In the genomic region with DNA sequence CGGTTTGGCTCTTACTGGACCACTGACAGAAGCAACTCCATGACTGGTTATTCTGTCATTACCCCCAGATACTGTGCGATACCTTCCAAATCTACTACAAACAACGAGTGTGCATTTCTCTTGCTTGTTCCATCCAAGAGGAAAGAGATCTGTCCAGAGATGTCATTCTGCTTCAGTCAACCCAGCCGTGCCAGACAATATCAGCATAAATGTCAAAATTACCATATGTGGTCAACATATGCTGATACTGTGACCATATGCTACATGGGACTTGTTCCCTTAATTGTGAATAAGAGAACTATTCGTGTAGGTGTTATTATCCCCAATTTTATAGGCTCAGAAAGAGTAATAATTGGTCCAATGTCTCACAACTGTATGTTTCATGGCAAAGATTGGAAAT, we compare ENCODE assay signal across 17 cellular contexts.
A peak's percentile ranks its signal among the peaks of the same experiment; 100 is the strongest.
DNase-seq lines count a peak whose midpoint lies in the region; ATAC-seq lines count a peak whose summit lies in the region.
"Had no signal": no experiment of that assay in that cellular context is flagged by ENCODE, and none has a peak within 500 bp of the region (broad histone marks: within the 10 kb centered on the region; RNA-seq: fewer than 3 reads in every experiment).

No MANE protein-coding gene starts in this region.

- no peak overlapping the region for H3K4me3 Mint-ChIP-seq in activated CD4-positive, alpha-beta T cell treated with anti-CD3 and anti-CD28 coated beads for 36 hours
- H3K4me3 Mint-ChIP-seq in activated CD4-positive, alpha-beta memory T cell treated with anti-CD3 and anti-CD28 coated beads, Interleukin-2, amount 10 ng/mL, durations not matched to agents 7 days and 5 days = no peak overlapping the region
- H3K4me3 Mint-ChIP-seq: CD14-positive monocyte; CD8-positive, alpha-beta T cell; IgD-negative memory B cell had no signal

- peaks cover 6% of the 10 kb centered on the region for H3K27me3 Mint-ChIP-seq in activated CD4-positive, alpha-beta T cell treated with anti-CD3 and anti-CD28 coated beads for 36 hours
- peaks cover 15% of the 10 kb centered on the region for H3K27me3 Mint-ChIP-seq in activated CD4-positive, alpha-beta memory T cell treated with anti-CD3 and anti-CD28 coated beads, Interleukin-2, amount 10 ng/mL, durations not matched to agents 7 days and 5 days

- CTCF ChIA-PET in activated CD4-positive, alpha-beta T cell treated with anti-CD3 and anti-CD28 coated beads for 36 hours (lab: Charles Lee) = interaction anchor here (0.5 to 4.1 kb wide), 2 partner anchors 19 to 205 kb away, joined by 4 to 17 read pairs; no protein-coding TSS in a partner anchor
- CTCF ChIA-PET in activated CD4-positive, alpha-beta memory T cell treated with anti-CD3 and anti-CD28 coated beads, Interleukin-2, amount 10 ng/mL, durations not matched to agents 7 days and 5 days (lab: Charles Lee) = interaction anchor here (1.0 to 1.6 kb wide), 2 partner anchors 20 to 205 kb away, joined by 3 to 5 read pairs; no protein-coding TSS in a partner anchor

- intact Hi-C loops in activated CD4-positive, alpha-beta T cell treated with anti-CD3 and anti-CD28 coated beads for 36 hours (cut with DNase I, micrococcal nuclease) = loop anchor here (10.0 kb wide), 1 partner anchor 609 kb away; no protein-coding TSS in a partner anchor

- no peak for ATAC-seq in activated CD4-positive, alpha-beta T cell treated with anti-CD3 and anti-CD28 coated beads for 36 hours
- no peak for ATAC-seq in HG02763 (IDR thresholded peaks at IDR 0.05; ENCODE audit: unreplicated experiment)
- no peak for ATAC-seq in HG03565 (IDR thresholded peaks at IDR 0.05; ENCODE audit: unreplicated experiment)
- ATAC-seq: CD8-positive, alpha-beta T cell; HepG2 had no signal

- no peaks in the 10 kb centered on the region for H3K36me3 Mint-ChIP-seq in activated CD4-positive, alpha-beta T cell treated with anti-CD3 and anti-CD28 coated beads for 36 hours (ENCODE audit: low read depth)
- no peaks in the 10 kb centered on the region for H3K36me3 Mint-ChIP-seq in activated CD4-positive, alpha-beta memory T cell treated with anti-CD3 and anti-CD28 coated beads, Interleukin-2, amount 10 ng/mL, durations not matched to agents 7 days and 5 days (ENCODE audit: low read depth)
- H3K36me3 Mint-ChIP-seq: CD14-positive monocyte; CD8-positive, alpha-beta T cell; IgD-negative memory B cell had no signal

- POLR2A ChIA-PET in activated CD4-positive, alpha-beta T cell treated with anti-CD3 and anti-CD28 coated beads for 36 hours (lab: Charles Lee) = no interaction called here
- POLR2A ChIA-PET in activated CD4-positive, alpha-beta memory T cell treated with anti-CD3 and anti-CD28 coated beads, Interleukin-2, amount 10 ng/mL, durations not matched to agents 7 days and 5 days (lab: Charles Lee) = no interaction called here

- DNase-seq in activated CD4-positive, alpha-beta T cell treated with anti-CD3 and anti-CD28 coated beads for 36 hours = no peak
- DNase-seq in activated CD4-positive, alpha-beta T cell treated with anti-CD3 and anti-CD28 coated beads, Interleukin-2, amount 50 U/mL, for 4 hours = no peak
- peak; percentile 19 to 80 for DNase-seq in NCI-H524 (lab: John Stamatoyannopoulos, UW)
- peak; percentile 51 for DNase-seq in cerebellum (ENCODE audit: low spot score)
- no peak for DNase-seq in activated CD4-positive, alpha-beta memory T cell treated with anti-CD3 and anti-CD28 coated beads, Interleukin-2, amount 10 ng/mL, durations not matched to agents 7 days and 5 days
- DNase-seq: 8988T; Calu3; CD8-positive, alpha-beta T cell; DMS53; GDM1; GM23248; HCEC 1CT had no signal

- H3K27ac Mint-ChIP-seq in activated CD4-positive, alpha-beta T cell treated with anti-CD3 and anti-CD28 coated beads for 36 hours = peak overlapping the region; percentile 33
- no peak overlapping the region for H3K27ac Mint-ChIP-seq in activated CD4-positive, alpha-beta memory T cell treated with anti-CD3 and anti-CD28 coated beads, Interleukin-2, amount 10 ng/mL, durations not matched to agents 7 days and 5 days
- H3K27ac Mint-ChIP-seq: CD14-positive monocyte; CD8-positive, alpha-beta T cell; IgD-negative memory B cell had no signal

- peaks cover 40% of the 10 kb centered on the region for H3K4me1 Mint-ChIP-seq in activated CD4-positive, alpha-beta T cell treated with anti-CD3 and anti-CD28 coated beads for 36 hours
- peaks cover 25% of the 10 kb centered on the region for H3K4me1 Mint-ChIP-seq in activated CD4-positive, alpha-beta memory T cell treated with anti-CD3 and anti-CD28 coated beads, Interleukin-2, amount 10 ng/mL, durations not matched to agents 7 days and 5 days

- H3K9me3 Mint-ChIP-seq in activated CD4-positive, alpha-beta T cell treated with anti-CD3 and anti-CD28 coated beads for 36 hours (ENCODE audit: low read depth) = no peaks in the 10 kb centered on the region
- H3K9me3 Mint-ChIP-seq in activated CD4-positive, alpha-beta memory T cell treated with anti-CD3 and anti-CD28 coated beads, Interleukin-2, amount 10 ng/mL, durations not matched to agents 7 days and 5 days = no peaks in the 10 kb centered on the region
- H3K9me3 Mint-ChIP-seq: CD14-positive monocyte; CD8-positive, alpha-beta T cell; IgD-negative memory B cell had no signal

Comparison
In these comparisons a context has a peak if more than half of its experiments do, and no peak if none do; other contexts are left out.
1. DNase-seq: peak in NCI-H524 (2 of 2) and cerebellum (single experiment); none in activated CD4-positive, alpha-beta T cell treated with anti-CD3 and anti-CD28 coated beads for 36 hours (single experiment), activated CD4-positive, alpha-beta T cell treated with anti-CD3 and anti-CD28 coated beads, Interleukin-2, amount 50 U/mL, for 4 hours (0 of 2) and activated CD4-positive, alpha-beta memory T cell treated with anti-CD3 and anti-CD28 coated beads, Interleukin-2, amount 10 ng/mL, durations not matched to agents 7 days and 5 days (single experiment).